In genomic region chr2:128742467-128742866, GRCh38 we compare ENCODE assay signal across 21 cellular contexts.
DNase-seq lines count a peak whose midpoint lies in the region; ATAC-seq, FAIRE-seq and TF ChIP-seq lines count a peak whose summit lies in the region.
"Had no signal": no experiment of that assay in that cellular context is flagged by ENCODE, and none has a peak within 500 bp of the region (broad histone marks: within the 10 kb centered on the region; RNA-seq: fewer than 3 reads in every experiment).

No MANE protein-coding gene starts in this region.

- H3K36me3 Mint-ChIP-seq in astrocyte (ENCODE audit: low read depth, unreplicated experiment), result no peaks in the 10 kb centered on the region
- H3K36me3 Mint-ChIP-seq: IgD-negative memory B cell had no signal

- TF ChIP-seq EP300 in HepG2 (IDR thresholded peaks at IDR 0.05; ENCODE audit: low read depth in 2 of 2, low read length in 2 of 2), result no peak
- TF ChIP-seq EP300 in HepG2 (CRISPR knock-in tag; IDR thresholded peaks at IDR 0.05; ENCODE audit: borderline replicate concordance), result no peak

- H3K4me1 Mint-ChIP-seq in astrocyte (ENCODE audit: low read depth, unreplicated experiment), result peaks cover 26% of the 10 kb centered on the region
- H3K4me1 Mint-ChIP-seq: GM23338, IgD-negative memory B cell had no signal

- no peak for TF ChIP-seq RAD21 in HepG2 (CRISPR knock-in tag; IDR thresholded peaks at IDR 0.05)

- H3K27ac ChIP-seq in HepG2 (ENCODE audit: extremely low read length, insufficient read depth, low read length) (no peak overlapping the region), right lobe of liver (no peak overlapping the region), astrocyte (ENCODE audit: low read depth, low read length) (no peak overlapping the region)
- H3K27ac ChIP-seq: C4-2B had no signal

- no peaks in the 10 kb centered on the region for H3K9me3 ChIP-seq in HepG2 (ENCODE audit: low read length)
- H3K9me3 ChIP-seq in right lobe of liver, result no peaks in the 10 kb centered on the region
- no peaks in the 10 kb centered on the region for H3K9me3 ChIP-seq in astrocyte (ENCODE audit: insufficient read depth, low read depth, low read length)

- H2AFZ ChIP-seq in HepG2 (ENCODE audit: low read length), result no peak overlapping the region
- no peak overlapping the region for H2AFZ ChIP-seq in astrocyte (ENCODE audit: low read depth, low read length)
- H2AFZ ChIP-seq: GM23338 had no signal

- FAIRE-seq in HepG2 (lab: Jason Lieb, UNC), result no peak
- no peak for FAIRE-seq in astrocyte (lab: Jason Lieb, UNC)
- no peak for FAIRE-seq in RCC 7860 (lab: Jason Lieb, UNC)
- FAIRE-seq: A204.1, GM12892, GM18507, H54, HTR-8/SVneo had no signal

- no peak overlapping the region for H3K4me3 ChIP-seq in HepG2 (replicated peaks in 1 of 3; ENCODE audit: insufficient read depth in 1 of 3, low read depth in 2 of 3, low read length in 3 of 3)
- H3K4me3 ChIP-seq in right lobe of liver, result no peak overlapping the region
- no peak overlapping the region for H3K4me3 ChIP-seq in astrocyte (ENCODE audit: insufficient read depth, low read depth, low read length)
- H3K4me3 ChIP-seq: GM23338 had no signal

- BruUV-seq in HepG2 (replicated peaks; lab: Mats Ljungman, UMichigan), result no TSS peak

- DNase-seq in HepG2 (ENCODE audit: low spot score), result no peak
- no peak for DNase-seq in right lobe of liver
- peak; percentile 9 for DNase-seq in astrocyte (ENCODE audit: low read depth)
- DNase-seq in iris pigment epithelial cell (ENCODE audit: low read depth), result peak; percentile 56
- DNase-seq in foreskin melanocyte, result no peak
- DNase-seq in RCC 7860 (ENCODE audit: low spot score), result no peak
- DNase-seq: AML-193; CD4-positive, alpha-beta T cell; DMS153; DMS79; GDM1; HCEC 1CT had no signal

- peaks cover 9% of the 10 kb centered on the region for H3K27me3 Mint-ChIP-seq in astrocyte (ENCODE audit: low read depth, unreplicated experiment)
- H3K27me3 Mint-ChIP-seq: IgD-negative memory B cell had no signal

- no peak for TF ChIP-seq CTCF in HepG2 (CRISPR knock-in tag; IDR thresholded peaks at IDR 0.05)
- TF ChIP-seq CTCF in right lobe of liver (IDR thresholded peaks at IDR 0.05), result no peak
- no peak for TF ChIP-seq CTCF in astrocyte (IDR thresholded peaks at IDR 0.05; ENCODE audit: insufficient read depth, low read depth, low read length)

- TF ChIP-seq POLR2A in HepG2 (IDR thresholded peaks at IDR 0.05; ENCODE audit: insufficient read depth in 1 of 2, low read depth in 2 of 2, low read length in 2 of 2), result no peak
- no peak for TF ChIP-seq POLR2A in right lobe of liver (IDR thresholded peaks at IDR 0.05)

- no peak overlapping the region for H3K4me3 Mint-ChIP-seq in astrocyte (ENCODE audit: unreplicated experiment)
- H3K4me3 Mint-ChIP-seq: CD4-positive, alpha-beta T cell; GM23338; IgD-negative memory B cell had no signal

- H3K9ac ChIP-seq in HepG2 (ENCODE audit: insufficient read depth, low read depth, low read length) (no peak overlapping the region), astrocyte (ENCODE audit: low read length) (no peak overlapping the region)

- H3K27me3 ChIP-seq in HepG2 (ENCODE audit: control insufficient read depth in 1 of 2, insufficient read depth in 2 of 2, low read length in 2 of 2), result peaks cover 0 to 26% of the 10 kb centered on the region in 2 experiments; a peak in 2 of 5 replicates
- H3K27me3 ChIP-seq in right lobe of liver, result no peaks in the 10 kb centered on the region
- no peaks in the 10 kb centered on the region for H3K27me3 ChIP-seq in astrocyte (ENCODE audit: insufficient read depth, low read length)

- H3K9me3 Mint-ChIP-seq in astrocyte (ENCODE audit: unreplicated experiment), result peaks cover 4% of the 10 kb centered on the region
- H3K9me3 Mint-ChIP-seq: CD4-positive, alpha-beta T cell; GM23338; IgD-negative memory B cell had no signal

- H4K20me1 ChIP-seq in HepG2 (ENCODE audit: insufficient read depth, low read length) (no peaks in the 10 kb centered on the region), astrocyte (ENCODE audit: insufficient read depth, low read length) (no peaks in the 10 kb centered on the region)

- POLR2A ChIA-PET in HepG2 (lab: Yijun Ruan, JAX), result no interaction called here

- CTCF ChIA-PET in HepG2 (lab: Yijun Ruan, JAX; ENCODE audit: low intra/inter-chr PET ratio, low total read pairs), result no interaction called here

- ATAC-seq in HepG2, result no peak
- no peak for ATAC-seq in right lobe of liver
- ATAC-seq in GM21390 (IDR thresholded peaks at IDR 0.05; ENCODE audit: unreplicated experiment), result no peak
- ATAC-seq: GM23338 had no signal

- intact Hi-C loops in HepG2 (cut with micrococcal nuclease; ENCODE audit: unreplicated experiment), result no loop called here
- intact Hi-C loops in right lobe of liver (cut with DNase I), result no loop called here

- no peaks in the 10 kb centered on the region for H3K4me1 ChIP-seq in HepG2 (ENCODE audit: insufficient read depth, low read length)
- H3K4me1 ChIP-seq in right lobe of liver, result no peaks in the 10 kb centered on the region
- H3K4me1 ChIP-seq in astrocyte (ENCODE audit: insufficient read depth, low read length), result peaks cover 7% of the 10 kb centered on the region

- H3K4me2 ChIP-seq in HepG2 (ENCODE audit: low read depth, low read length) (no peak overlapping the region), astrocyte (ENCODE audit: low read length) (no peak overlapping the region)
- H3K4me2 ChIP-seq: GM23338 had no signal

- no peak overlapping the region for H3K27ac Mint-ChIP-seq in astrocyte (ENCODE audit: unreplicated experiment)
- H3K27ac Mint-ChIP-seq: CD4-positive, alpha-beta T cell; GM23338; IgD-negative memory B cell had no signal

- WGBS in HepG2 (ENCODE audit: low lambda C conversion rate), result 20% methylated on average over 3 of the region's 3 CpGs
- WGBS in right lobe of liver (ENCODE audit: insufficient coverage, low coverage, low lambda C conversion rate, missing lambda C conversion rate), result 73% methylated on average over 3 of the region's 3 CpGs

- H3K36me3 ChIP-seq in HepG2 (replicated peaks in 1 of 2; ENCODE audit: control insufficient read depth in 1 of 2, insufficient read depth in 2 of 2, low read length in 2 of 2), result no peaks in the 10 kb centered on the region
- H3K36me3 ChIP-seq in right lobe of liver, result no peaks in the 10 kb centered on the region
- no peaks in the 10 kb centered on the region for H3K36me3 ChIP-seq in astrocyte (ENCODE audit: insufficient read depth, low read length)

- H3K79me2 ChIP-seq in HepG2 (ENCODE audit: insufficient read depth, low read length) (no peaks in the 10 kb centered on the region), astrocyte (ENCODE audit: insufficient read depth, low read length) (no peaks in the 10 kb centered on the region)

- in situ Hi-C loops in HepG2 (cut with HindIII; ENCODE audit: extremely low pct_ligation_motif_present, low pct_unique_long_range_greater_than_20kb), result loop anchor here (25.0 kb wide), 1 partner anchor 680 kb away; no protein-coding TSS in a partner anchor

TF ChIP-seq in HepG2, 621 proteins besides CTCF, POLR2A, EP300 and RAD21:
- TF ChIP-seq KAT7 (CRISPR knock-in tag; IDR thresholded peaks at IDR 0.05; ENCODE audit: borderline replicate concordance) (no peak), ZNF264 (CRISPR knock-in tag; IDR thresholded peaks at IDR 0.05) (no peak), MAFK (conservative IDR thresholded peaks at IDR 0.05 in 1 of 2, IDR thresholded peaks at IDR 0.05 in 1 of 2; ENCODE audit: low read length in 2 of 2) (peak; percentile 36 to 60; a peak in 3 of 4 replicates), MAFF (IDR thresholded peaks at IDR 0.05; ENCODE audit: low read depth, low read length) (peak; percentile 23; the same call in 1 of the 2 replicates)

Comparison
In these comparisons a context has a peak if more than half of its experiments do, and no peak if none do; other contexts are left out.
1. DNase-seq: peak in astrocyte (single experiment) and iris pigment epithelial cell (single experiment); none in HepG2 (single experiment), right lobe of liver (0 of 3), foreskin melanocyte (single experiment) and RCC 7860 (single experiment).